Comparison of ENCODE assay signal across 1 cellular context in genomic region chr17:16915752-16916556, GRCh38.
TF ChIP-seq lines count a peak whose summit lies in the region.

No MANE protein-coding gene starts in this region.

TF ChIP-seq in liver, 16 proteins besides CTCF, POLR2A, EP300 and RAD21 (continued from another document):
- TF ChIP-seq REST (IDR thresholded peaks at IDR 0.05): no peak
- no peak for TF ChIP-seq YY1 (IDR thresholded peaks at IDR 0.05)
- TF ChIP-seq SP1 (IDR thresholded peaks at IDR 0.05): no peak
- TF ChIP-seq MAX (IDR thresholded peaks at IDR 0.05): no peak
- TF ChIP-seq HNF4A (conservative IDR thresholded peaks at IDR 0.05): no peak
- no peak for TF ChIP-seq NR2F2 (IDR thresholded peaks at IDR 0.05)
- no peak for TF ChIP-seq FOXA1 (IDR thresholded peaks at IDR 0.05)
- no peak for TF ChIP-seq EGR1 (IDR thresholded peaks at IDR 0.05; ENCODE audit: low read depth in 2 of 2)
- no peak for TF ChIP-seq ATF3 (IDR thresholded peaks at IDR 0.05)
- TF ChIP-seq GABPA (IDR thresholded peaks at IDR 0.05 in 1 of 2, conservative IDR thresholded peaks at IDR 0.05 in 1 of 2): no peak
- no peak for TF ChIP-seq JUND (IDR thresholded peaks at IDR 0.05)
